Comparison of ENCODE assay signal across 1 cellular context in genomic region chr9:112493738-112494137, GRCh38.
TF ChIP-seq lines count a peak whose summit lies in the region.

No MANE protein-coding gene starts in this region.

TF ChIP-seq in K562, 482 proteins besides CTCF, POLR2A, EP300 and RAD21 (continued from another document):
- TF ChIP-seq CREB3 (tag; conservative IDR thresholded peaks at IDR 0.05; ENCODE audit: low read depth): no peak
- peak; percentile 62; the same call in 1 of the 2 replicates for TF ChIP-seq MEF2A (IDR thresholded peaks at IDR 0.05; ENCODE audit: control insufficient read depth, low read depth, low read length)
- peak; percentile 69; the same call in 1 of the 2 replicates for TF ChIP-seq NFE2 (IDR thresholded peaks at IDR 0.05; ENCODE audit: low read depth)
- no peak for TF ChIP-seq SMAD3 (CRISPR knock-in tag; conservative IDR thresholded peaks at IDR 0.05)
- peak; percentile 18; the same call in 1 of the 2 replicates for TF ChIP-seq MAFG (tag; conservative IDR thresholded peaks at IDR 0.05)
